ENCODE assay signal across 28 cellular contexts in genomic region chr15:93138681-93139080, GRCh38. TPM values are rescaled to one million over a fixed set of nuclear protein-coding genes. Genes with fewer than 3 reads are reported as not detected.
"Had no signal": no experiment of that assay in that cellular context is flagged by ENCODE, and none has a peak within 500 bp of the region (broad histone marks: within the 10 kb centered on the region; RNA-seq: fewer than 3 reads in every experiment).

No MANE protein-coding gene starts in this region.

- H3K9me3 Mint-ChIP-seq: activated CD4-positive, alpha-beta memory T cell treated with anti-CD3 and anti-CD28 coated beads for 36 hours; activated naive CD4-positive, alpha-beta T cell treated with anti-CD3 and anti-CD28 coated beads for 36 hours; activated naive CD4-positive, alpha-beta T cell treated with anti-CD3 and anti-CD28 coated beads, Interleukin-2, amount 50 U/mL, for 24 hours; activated naive CD8-positive, alpha-beta T cell treated with anti-CD3 and anti-CD28 coated beads for 36 hours; activated naive CD8-positive, alpha-beta T cell treated with anti-CD3 and anti-CD28 coated beads, Interleukin-2, amount 50 U/mL, for 24 hours; activated T-cell treated with anti-CD3 and anti-CD28 coated beads, Interleukin-2, amount 50 U/mL, for 72 hours; endodermal cell had no signal

- H3K4me3 Mint-ChIP-seq: activated CD4-positive, alpha-beta memory T cell treated with anti-CD3 and anti-CD28 coated beads for 36 hours; activated CD4-positive, alpha-beta T cell treated with anti-CD3 and anti-CD28 coated beads for 36 hours; activated CD4-positive, alpha-beta T cell treated with anti-CD3 and anti-CD28 coated beads, Interleukin-2, amount 10 ng/mL, durations not matched to agents 24 days and 14 days; activated CD8-positive, alpha-beta memory T cell treated with anti-CD3 and anti-CD28 coated beads, Interleukin-2, amount 10 ng/mL, durations not matched to agents 7 days and 5 days; activated CD8-positive, alpha-beta T cell treated with anti-CD3 and anti-CD28 coated beads, Interleukin-2, amount 10 ng/mL, durations not matched to agents 7 days and 5 days; activated naive CD4-positive, alpha-beta T cell treated with anti-CD3 and anti-CD28 coated beads for 36 hours; activated naive CD4-positive, alpha-beta T cell treated with anti-CD3 and anti-CD28 coated beads, Interleukin-2, amount 50 U/mL, for 24 hours; activated naive CD8-positive, alpha-beta T cell treated with anti-CD3 and anti-CD28 coated beads for 36 hours; activated naive CD8-positive, alpha-beta T cell treated with anti-CD3 and anti-CD28 coated beads, Interleukin-2, amount 50 U/mL, for 24 hours; activated T-cell treated with anti-CD3 and anti-CD28 coated beads, Interleukin-2, amount 50 U/mL, for 72 hours; endodermal cell had no signal

- H3K36me3 Mint-ChIP-seq: activated CD4-positive, alpha-beta memory T cell treated with anti-CD3 and anti-CD28 coated beads for 36 hours; activated naive CD4-positive, alpha-beta T cell treated with anti-CD3 and anti-CD28 coated beads, Interleukin-2, amount 50 U/mL, for 24 hours; activated naive CD8-positive, alpha-beta T cell treated with anti-CD3 and anti-CD28 coated beads for 36 hours had no signal

- H3K27me3 Mint-ChIP-seq: activated CD4-positive, alpha-beta memory T cell treated with anti-CD3 and anti-CD28 coated beads for 36 hours; activated CD4-positive, alpha-beta T cell treated with anti-CD3 and anti-CD28 coated beads for 36 hours; activated naive CD4-positive, alpha-beta T cell treated with anti-CD3 and anti-CD28 coated beads, Interleukin-2, amount 50 U/mL, for 24 hours; activated naive CD8-positive, alpha-beta T cell treated with anti-CD3 and anti-CD28 coated beads for 36 hours; activated naive CD8-positive, alpha-beta T cell treated with anti-CD3 and anti-CD28 coated beads, Interleukin-2, amount 50 U/mL, for 24 hours had no signal

- H3K27ac Mint-ChIP-seq: activated CD4-positive, alpha-beta memory T cell treated with anti-CD3 and anti-CD28 coated beads for 36 hours; activated CD4-positive, alpha-beta T cell treated with anti-CD3 and anti-CD28 coated beads for 36 hours; activated CD4-positive, alpha-beta T cell treated with anti-CD3 and anti-CD28 coated beads, Interleukin-2, amount 10 ng/mL, durations not matched to agents 24 days and 14 days; activated CD8-positive, alpha-beta T cell treated with anti-CD3 and anti-CD28 coated beads, Interleukin-2, amount 10 ng/mL, durations not matched to agents 7 days and 5 days; activated naive CD4-positive, alpha-beta T cell treated with anti-CD3 and anti-CD28 coated beads for 36 hours; activated naive CD4-positive, alpha-beta T cell treated with anti-CD3 and anti-CD28 coated beads, Interleukin-2, amount 50 U/mL, for 24 hours; activated naive CD8-positive, alpha-beta T cell treated with anti-CD3 and anti-CD28 coated beads for 36 hours; activated naive CD8-positive, alpha-beta T cell treated with anti-CD3 and anti-CD28 coated beads, Interleukin-2, amount 50 U/mL, for 24 hours; activated T-cell treated with anti-CD3 and anti-CD28 coated beads, Interleukin-2, amount 50 U/mL, for 72 hours; endodermal cell had no signal

- DNase-seq: activated CD4-positive, alpha-beta memory T cell treated with anti-CD3 and anti-CD28 coated beads for 36 hours; activated CD4-positive, alpha-beta T cell treated with anti-CD3 and anti-CD28 coated beads for 36 hours; activated CD4-positive, alpha-beta T cell treated with anti-CD3 and anti-CD28 coated beads, Interleukin-2, amount 10 ng/mL, durations not matched to agents 24 days and 14 days; activated CD4-positive, CD25-positive, alpha-beta regulatory T cell; activated CD4-positive, CD25-positive, alpha-beta regulatory T cell treated with anti-CD3 and anti-CD28 coated beads, Interleukin-2, amount 50 U/mL, for 72 hours; activated CD8-positive, alpha-beta memory T cell treated with anti-CD3 and anti-CD28 coated beads, Interleukin-2, amount 10 ng/mL, durations not matched to agents 7 days and 5 days; activated CD8-positive, alpha-beta memory T cell treated with anti-CD3 and anti-CD28 coated beads, Interleukin-2, amount 50 U/mL, for 4 hours; activated CD8-positive, alpha-beta T cell treated with anti-CD3 and anti-CD28 coated beads, Interleukin-2, amount 10 ng/mL, durations not matched to agents 7 days and 5 days; activated naive CD4-positive, alpha-beta T cell treated with anti-CD3 and anti-CD28 coated beads for 36 hours; activated naive CD8-positive, alpha-beta T cell treated with anti-CD3 and anti-CD28 coated beads for 36 hours; activated naive CD8-positive, alpha-beta T cell treated with anti-CD3 and anti-CD28 coated beads, Interleukin-2, amount 50 U/mL, for 24 hours; activated T-cell treated with anti-CD3 and anti-CD28 coated beads, Interleukin-2, amount 50 U/mL, for 1 hour; activated T-cell treated with anti-CD3 and anti-CD28 coated beads, Interleukin-2, amount 50 U/mL, for 72 hours; adrenal gland; amygdala; aorta; body of pancreas; caudate nucleus; cerebellar nuclear complex; colonic mucosa; effector CD8-positive, alpha-beta T cell; endodermal cell; foreskin fibroblast; head of caudate nucleus; T-helper 2 cell had no signal

RNA-seq across cellular contexts. Expression of gene RGMA, which starts 49.7 kb away (rescaled TPM):
- total RNA-seq: activated CD8-positive, alpha-beta memory T cell treated with anti-CD3 and anti-CD28 coated beads for 36 hours; activated CD8-positive, alpha-beta T cell treated with anti-CD3 and anti-CD28 coated beads, Interleukin-2, amount 10 ng/mL, durations not matched to agents 7 days and 5 days; T-helper 1 cell treated with Interleukin-12 subunit alpha and Interleukin-12 subunit beta and Interleukin-4 antibody, amounts not matched to agents 30 ng/mL and 1 ng/mL, for 36 hours had no signal
